In genomic region chr5:3100921-3101551, GRCh38 we compare ENCODE assay signal across 1 cellular context.
TF ChIP-seq lines count a peak whose summit lies in the region.

No MANE protein-coding gene starts in this region.

TF ChIP-seq in WTC11, 78 proteins besides CTCF, POLR2A, EP300 and RAD21 (continued from another document):
- TF ChIP-seq AFF4 (CRISPR knock-in tag; IDR thresholded peaks at IDR 0.05; ENCODE audit: borderline replicate concordance) (0 out of 2 replicates have a peak, but pooled peaks have one; percentile 5), NFE2L1 (CRISPR knock-in tag; IDR thresholded peaks at IDR 0.05) (peak; percentile 72; the same call in 1 of the 2 replicates), ZNF138 (CRISPR knock-in tag; conservative IDR thresholded peaks at IDR 0.05) (0 out of 2 replicates have a peak, but pooled peaks have one; percentile 31), MAX (CRISPR knock-in tag; IDR thresholded peaks at IDR 0.05) (no peak), ZNF281 (CRISPR knock-in tag; IDR thresholded peaks at IDR 0.05) (peak; percentile 83), FOXP4 (CRISPR knock-in tag; IDR thresholded peaks at IDR 0.05) (peak; percentile 64; the same call in 1 of the 2 replicates), IRF1 (CRISPR knock-in tag; IDR thresholded peaks at IDR 0.05) (no peak), TP53 (CRISPR knock-in tag; IDR thresholded peaks at IDR 0.05) (peak; percentile 70; the same call in 1 of the 2 replicates), TEAD1 (CRISPR knock-in tag; IDR thresholded peaks at IDR 0.05) (peak; percentile 89; the same call in 1 of the 2 replicates), USF2 (CRISPR knock-in tag; IDR thresholded peaks at IDR 0.05) (peak; percentile 77), ETV6 (CRISPR knock-in tag; IDR thresholded peaks at IDR 0.05) (peak; percentile 82), ZNF512 (CRISPR knock-in tag; IDR thresholded peaks at IDR 0.05; ENCODE audit: borderline replicate concordance) (0 out of 2 replicates have a peak, but pooled peaks have one; percentile 55), FOXP1 (CRISPR knock-in tag; IDR thresholded peaks at IDR 0.05; ENCODE audit: borderline replicate concordance) (peak; percentile 73; the same call in 1 of the 2 replicates)
